ENCODE assay signal across 18 cellular contexts in genomic region chr15:70072479-70072878, GRCh38. TPM values are rescaled to one million over a fixed set of nuclear protein-coding genes. Genes with fewer than 3 reads are reported as not detected.
A peak's percentile ranks its signal among the peaks of the same experiment; 100 is the strongest.
DNase-seq lines count a peak whose midpoint lies in the region; ATAC-seq, FAIRE-seq and TF ChIP-seq lines count a peak whose summit lies in the region.
"Had no signal": no experiment of that assay in that cellular context is flagged by ENCODE, and none has a peak within 500 bp of the region (broad histone marks: within the 10 kb centered on the region; RNA-seq: fewer than 3 reads in every experiment).

No MANE protein-coding gene starts in this region.

- no TSS peak for BruUV-seq in GM12878 (replicated peaks; lab: Mats Ljungman, UMichigan)

- H3K79me2 ChIP-seq in GM12878 (ENCODE audit: control insufficient read depth, insufficient read depth, low read length) (no peaks in the 10 kb centered on the region), neural progenitor cell (ENCODE audit: low read depth) (peaks cover 88% of the 10 kb centered on the region)

- peaks cover 10% of the 10 kb centered on the region for H3F3A ChIP-seq in neural progenitor cell (ENCODE audit: low read depth)

- H4K20me1 ChIP-seq in GM12878 (ENCODE audit: control insufficient read depth, insufficient read depth) (peaks cover 5% of the 10 kb centered on the region), neural progenitor cell (ENCODE audit: low read depth) (peaks cover 100% of the 10 kb centered on the region)

- H2AFZ ChIP-seq in GM12878 (ENCODE audit: control insufficient read depth, low read depth, low read length) (no peak overlapping the region), neural progenitor cell (replicated peaks) (no peak overlapping the region)

- no peak overlapping the region for H3K27ac ChIP-seq in CD4-positive, alpha-beta T cell (ENCODE audit: low read depth, low read length)
- H3K27ac ChIP-seq in GM12878 (ENCODE audit: control insufficient read depth, insufficient read depth) = no peak overlapping the region
- H3K27ac ChIP-seq in neural progenitor cell = peak overlapping the region; percentile 50
- H3K27ac ChIP-seq: RWPE1 had no signal

- peaks cover 33% of the 10 kb centered on the region for H3K4me1 Mint-ChIP-seq in CD4-positive, alpha-beta T cell (ENCODE audit: low read depth)
- H3K4me1 Mint-ChIP-seq in neural progenitor cell = peaks cover 53% of the 10 kb centered on the region
- H3K4me1 Mint-ChIP-seq in natural killer cell = peaks cover 0 to 17% of the 10 kb centered on the region in 2 donors
- H3K4me1 Mint-ChIP-seq in osteocyte (ENCODE audit: unreplicated experiment) = no peaks in the 10 kb centered on the region

- H3K27me3 Mint-ChIP-seq in CD4-positive, alpha-beta T cell = no peaks in the 10 kb centered on the region
- peaks cover 11% of the 10 kb centered on the region for H3K27me3 Mint-ChIP-seq in neural progenitor cell (ENCODE audit: insufficient read depth, low read depth)
- H3K27me3 Mint-ChIP-seq in natural killer cell (ENCODE audit: low read depth in 2 of 2) = no peaks in the 10 kb centered on the region
- H3K27me3 Mint-ChIP-seq in osteocyte (ENCODE audit: unreplicated experiment) = no peaks in the 10 kb centered on the region

- no peak overlapping the region for H3K9ac ChIP-seq in GM12878 (ENCODE audit: control insufficient read depth, insufficient read depth, low read length)
- no peak overlapping the region for H3K9ac ChIP-seq in neural progenitor cell

- no peak overlapping the region for H3K4me3 ChIP-seq in GM12878
- no peak overlapping the region for H3K4me3 ChIP-seq in neural progenitor cell

- 82% methylated on average over 3 of the region's 3 CpGs for WGBS in GM12878 (ENCODE audit: insufficient coverage, insufficient replicate concordance, low lambda C conversion rate, missing lambda C conversion rate)

- in situ Hi-C loops in GM13977 (cut with MboI; ENCODE audit: low pct_unique_long_range_greater_than_20kb, low sequenced_read_pairs, unreplicated experiment) (no loop called here), GM12878 (cut with MboI) (no loop called here)

- no peak for TF ChIP-seq EP300 in GM12878 (IDR thresholded peaks at IDR 0.05; ENCODE audit: borderline replicate concordance in 1 of 2, control insufficient read depth in 1 of 2, low read depth in 2 of 2, low read length in 2 of 2)

- ATAC-seq in CD4-positive, alpha-beta T cell (ENCODE audit: poor library complexity) = no peak
- ATAC-seq in GM12878 (no peak; the same call in 2 of the 3 replicates), natural killer cell (no peak), HG03196 (IDR thresholded peaks at IDR 0.05; ENCODE audit: unreplicated experiment) (no peak)
- ATAC-seq: CD8-positive, alpha-beta T cell; PC-3 had no signal

- no peak overlapping the region for H3K4me3 Mint-ChIP-seq in CD4-positive, alpha-beta T cell
- H3K4me3 Mint-ChIP-seq in neural progenitor cell = no peak overlapping the region
- H3K4me3 Mint-ChIP-seq in natural killer cell = no peak overlapping the region
- H3K4me3 Mint-ChIP-seq in osteocyte (ENCODE audit: unreplicated experiment) = no peak overlapping the region
- H3K4me3 Mint-ChIP-seq: CD8-positive, alpha-beta T cell had no signal

- peak overlapping the region; percentile 64 for H3K27ac Mint-ChIP-seq in CD4-positive, alpha-beta T cell
- H3K27ac Mint-ChIP-seq in neural progenitor cell (no peak overlapping the region), natural killer cell (no peak overlapping the region), osteocyte (ENCODE audit: unreplicated experiment) (no peak overlapping the region)
- H3K27ac Mint-ChIP-seq: CD8-positive, alpha-beta T cell had no signal

- CTCF ChIA-PET in CD4-positive, alpha-beta T cell (lab: Charles Lee) = no interaction called here
- CTCF ChIA-PET in GM12878 (lab: Yijun Ruan, JAX) = no interaction called here

- DNase-seq in CD4-positive, alpha-beta T cell = no peak
- DNase-seq in GM13977 (ENCODE audit: low spot score) (no peak), GM12878 (ENCODE audit: low read depth, low spot score) (no peak), neural progenitor cell (ENCODE audit: low spot score) (no peak), natural killer cell (no peak), COLO829 (ENCODE audit: low spot score) (no peak), osteocyte (ENCODE audit: extremely low spot score, unreplicated experiment) (no peak)
- DNase-seq: CD8-positive, alpha-beta T cell; DND-41; GOT3; KBM-7; NCI-H1436; NCI-H2029 treated with DMSO at 0.1 percent for 48 hours; NCI-H748 treated with DMSO at 0.1 percent for 48 hours; PC-3 had no signal

- H3K9me3 Mint-ChIP-seq in CD4-positive, alpha-beta T cell = no peaks in the 10 kb centered on the region
- H3K9me3 Mint-ChIP-seq in neural progenitor cell (peaks cover 2% of the 10 kb centered on the region), natural killer cell (no peaks in the 10 kb centered on the region), osteocyte (ENCODE audit: unreplicated experiment) (no peaks in the 10 kb centered on the region)
- H3K9me3 Mint-ChIP-seq: CD8-positive, alpha-beta T cell had no signal

- no peaks in the 10 kb centered on the region for H3K9me3 ChIP-seq in CD4-positive, alpha-beta T cell (ENCODE audit: control insufficient read depth, low read length)
- H3K9me3 ChIP-seq in GM12878 (replicated peaks; ENCODE audit: control insufficient read depth, insufficient read depth, low read length) (no peaks in the 10 kb centered on the region), neural progenitor cell (ENCODE audit: low read depth) (no peaks in the 10 kb centered on the region)

- H3K4me2 ChIP-seq in GM12878 (ENCODE audit: control insufficient read depth, insufficient read depth) (no peak overlapping the region), neural progenitor cell (peak overlapping the region; percentile 50)

- POLR2A ChIA-PET in CD4-positive, alpha-beta T cell (lab: Charles Lee) = interaction anchor here (1.6 kb wide), 1 partner anchor 26 kb away, joined by 5 read pairs; the partner anchor contains the start of gene TLE3
- POLR2A ChIA-PET in GM12878 (lab: Charles Lee) = no interaction called here

- H3K36me3 ChIP-seq in GM12878 (ENCODE audit: control insufficient read depth in 2 of 2, insufficient read depth in 2 of 2, low read length in 1 of 2) (peaks cover 42 to 62% of the 10 kb centered on the region in 2 experiments), neural progenitor cell (no peaks in the 10 kb centered on the region)

- intact Hi-C loops in CD4-positive, alpha-beta T cell (cut with DNase I, micrococcal nuclease) = loop anchor here in 1 of 2 experiments (10.0 kb wide), 1 partner anchor 62 kb away; no protein-coding TSS in a partner anchor
- intact Hi-C loops in GM12878 (cut with micrococcal nuclease; ENCODE audit: unreplicated experiment) = no loop called here
- intact Hi-C loops in natural killer cell (cut with micrococcal nuclease) = no loop called here

- no peak for TF ChIP-seq CTCF in CD4-positive, alpha-beta T cell (IDR thresholded peaks at IDR 0.05)
- peak; percentile 18 for TF ChIP-seq CTCF in GM13977 (IDR thresholded peaks at IDR 0.05; ENCODE audit: extremely low read depth, insufficient read depth, missing control alignments)
- peak in 1 of 3 experiments; percentile 18; a peak in 1 of 6 replicates for TF ChIP-seq CTCF in GM12878 (IDR thresholded peaks at IDR 0.05 in 2 of 3, conservative IDR thresholded peaks at IDR 0.05 in 1 of 3; ENCODE audit: control insufficient read depth in 2 of 3, extremely low read depth in 1 of 3, insufficient read depth in 1 of 3, low read depth in 3 of 3, low read length in 3 of 3)
- TF ChIP-seq CTCF in neural progenitor cell (IDR thresholded peaks at IDR 0.05) = no peak
- no peak for TF ChIP-seq CTCF in natural killer cell (IDR thresholded peaks at IDR 0.05)
- no peak for TF ChIP-seq CTCF in osteocyte (IDR thresholded peaks at IDR 0.05)

- no peaks in the 10 kb centered on the region for H3K27me3 ChIP-seq in CD4-positive, alpha-beta T cell (ENCODE audit: control insufficient read depth, insufficient read depth, low read length)
- no peaks in the 10 kb centered on the region for H3K27me3 ChIP-seq in GM12878 (replicated peaks in 1 of 2; ENCODE audit: control insufficient read depth in 2 of 2, insufficient read depth in 2 of 2, low read length in 1 of 2)
- no peaks in the 10 kb centered on the region for H3K27me3 ChIP-seq in neural progenitor cell

- TF ChIP-seq POLR2A in GM12878 (IDR thresholded peaks at IDR 0.05; ENCODE audit: low read depth, low read length) = no peak

- no peak for FAIRE-seq in GM12878 (lab: Jason Lieb, UNC)
- FAIRE-seq: G401.6 had no signal

- SMC1A ChIA-PET in GM12878 (lab: Charles Lee; ENCODE audit: uncharacterized antibody, unreplicated experiment) = interaction anchor here (0.8 to 1.1 kb wide), 2 partner anchors 18 to 26 kb away, joined by 3 read pairs; no protein-coding TSS in a partner anchor

- H3K36me3 Mint-ChIP-seq in CD4-positive, alpha-beta T cell (ENCODE audit: low read depth) = peaks cover 92% of the 10 kb centered on the region
- H3K36me3 Mint-ChIP-seq in neural progenitor cell (peaks cover 57% of the 10 kb centered on the region), natural killer cell (peaks cover 14% of the 10 kb centered on the region), osteocyte (ENCODE audit: unreplicated experiment) (peaks cover 57% of the 10 kb centered on the region)

- peak; percentile 49 for TF ChIP-seq RAD21 in GM12878 (IDR thresholded peaks at IDR 0.05; ENCODE audit: insufficient read depth, low read depth, low read length)

- RAD21 ChIA-PET in GM12878 (lab: Charles Lee; ENCODE audit: unreplicated experiment) = no interaction called here

- H3K4me1 ChIP-seq in GM12878 (ENCODE audit: control insufficient read depth, insufficient read depth, low read length) (no peaks in the 10 kb centered on the region), neural progenitor cell (peaks cover 25% of the 10 kb centered on the region)

RNA-seq across cellular contexts. Expression of gene TLE3, which starts 25.2 kb away (rescaled TPM):
- 100 to 1,000 TPM; 159 to 167 TPM for total RNA-seq in CD4-positive, alpha-beta T cell
- total RNA-seq in GM12878 (2013; cell fraction: nucleolus; rRNA removed) = 56.1 and 56.3 TPM in 2 replicates
- total RNA-seq in GM12878 (2014; rRNA removed) (20.3 and 21.9 TPM in 2 replicates), GM12878 (2014; rRNA removed; fragmentation: Illumina TruSeq; extraction: Trizol) (8.7 and 9.2 TPM in 2 replicates), GM12878 (2021) (56.3 and 65.5 TPM in 2 replicates), neural progenitor cell (ENCODE audit: low replicate concordance) (22.1 and 78.5 TPM in 2 replicates), natural killer cell (10 to 100 TPM; 32.1 to 94.9 (median 36.7) TPM), osteocyte (27.8 and 28.8 TPM in 2 replicates)
- 34.4 TPM for polyA plus RNA-seq in GM12878 (2011; ENCODE audit: low read depth)
- polyA plus RNA-seq in GM12878 (2011; rRNA removed) (5.3 and 8.7 TPM in 2 replicates), GM12878 (2014; fragmentation: Illumina TruSeq; extraction: Trizol) (4.6 and 9.7 TPM in 2 replicates), GM12878 (2014; fragmentation: Nextera tagmentation; extraction: Ambion mirVana) (1 to 10 TPM; 1.2 to 2.2 TPM), GM12878 (2014; rRNA removed) (23.6 and 28.3 TPM in 2 replicates), GM12878 (2016; fragmentation: Nextera tagmentation; extraction: Ambion mirVana) (10 to 100 TPM in 1 of 2 experiments, 1 to 10 TPM in 1; 9.6 to 10.0 TPM)
- 12.5 and 15.1 TPM in 2 replicates for polyA plus RNA-seq in GM12878 (2011; cell fraction: cytosol; rRNA removed)
- 58.8 and 68.9 TPM in 2 replicates for polyA plus RNA-seq in GM12878 (2011; cell fraction: nucleus; rRNA removed)
- polyA plus RNA-seq in GM12878 (2012) = 27.1 and 45.9 TPM in 2 replicates
- polyA minus RNA-seq in GM12878 (2011; rRNA and poly(A)+ RNA removed) = 35.7 and 39.9 TPM in 2 replicates
- 14.1 and 25.1 TPM in 2 replicates for polyA minus RNA-seq in GM12878 (2011; cell fraction: cytosol; rRNA and poly(A)+ RNA removed)
- 34.3 and 66.5 TPM in 2 replicates for polyA minus RNA-seq in GM12878 (2011; cell fraction: nucleus; rRNA and poly(A)+ RNA removed)
